Comparison of ENCODE assay signal across 1 cellular context in genomic region chr1:223429313-223429731, GRCh38.
TF ChIP-seq lines count a peak whose summit lies in the region.

No MANE protein-coding gene starts in this region.

TF ChIP-seq in WTC11, 78 proteins besides CTCF, POLR2A, EP300 and RAD21 (continued from another document):
- TF ChIP-seq FOXP4 (CRISPR knock-in tag; IDR thresholded peaks at IDR 0.05): no peak
- TF ChIP-seq FOXK1 (CRISPR knock-in tag; IDR thresholded peaks at IDR 0.05): no peak
- no peak for TF ChIP-seq PRDM15 (CRISPR knock-in tag; IDR thresholded peaks at IDR 0.05)
- no peak for TF ChIP-seq ATF1 (CRISPR knock-in tag; IDR thresholded peaks at IDR 0.05)
- TF ChIP-seq, protein P1, sequence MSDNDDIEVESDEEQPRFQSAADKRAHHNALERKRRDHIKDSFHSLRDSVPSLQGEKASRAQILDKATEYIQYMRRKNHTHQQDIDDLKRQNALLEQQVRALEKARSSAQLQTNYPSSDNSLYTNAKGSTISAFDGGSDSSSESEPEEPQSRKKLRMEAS (CRISPR knock-in tag; IDR thresholded peaks at IDR 0.05): no peak
TF ChIP-seq in WTC11: peak in this region for 0.
